1 cellular context compared by ENCODE assay signal in the genomic region with DNA sequence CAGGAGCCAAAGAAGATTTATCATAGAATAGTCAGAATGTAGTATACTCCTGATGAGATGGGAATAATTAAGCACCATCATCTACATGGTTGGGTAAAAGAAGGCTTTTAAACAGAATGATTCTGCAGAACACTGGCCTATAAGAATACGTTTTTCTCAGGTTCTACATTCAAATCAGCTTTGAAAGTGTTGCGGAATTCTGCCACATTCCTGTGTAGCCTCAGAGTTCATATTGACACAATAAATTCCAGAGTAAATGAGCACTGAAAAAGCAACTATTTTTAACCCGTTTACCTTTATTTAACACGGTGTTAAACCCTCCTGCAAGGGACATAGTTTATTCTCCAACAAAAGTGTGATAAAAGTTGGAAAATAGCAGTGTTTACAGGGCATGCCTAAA.
TF ChIP-seq lines count a peak whose summit lies in the region.

No MANE protein-coding gene starts in this region.

TF ChIP-seq in H1, 55 proteins besides CTCF, POLR2A, EP300 and RAD21 (continued from another document):
- TF ChIP-seq NANOG (IDR thresholded peaks at IDR 0.05; ENCODE audit: insufficient read depth, low read depth, low read length, poor library complexity, severe bottlenecking) = no peak
